ENCODE assay signal across 9 cellular contexts in genomic region chrX:44898411-44899221, GRCh38. TPM values are rescaled to one million over a fixed set of nuclear protein-coding genes. Genes with fewer than 3 reads are reported as not detected.
A peak's percentile ranks its signal among the peaks of the same experiment; 100 is the strongest.
DNase-seq lines count a peak whose midpoint lies in the region; ATAC-seq and TF ChIP-seq lines count a peak whose summit lies in the region.
"Had no signal": no experiment of that assay in that cellular context is flagged by ENCODE, and none has a peak within 500 bp of the region (broad histone marks: within the 10 kb centered on the region; RNA-seq: fewer than 3 reads in every experiment).

No MANE protein-coding gene starts in this region.

- peaks cover 5% of the 10 kb centered on the region for H3K9me3 Mint-ChIP-seq in activated CD4-positive, alpha-beta T cell treated with anti-CD3 and anti-CD28 coated beads for 36 hours (ENCODE audit: low read depth)
- peaks cover 20% of the 10 kb centered on the region for H3K9me3 Mint-ChIP-seq in activated naive CD4-positive, alpha-beta T cell treated with anti-CD3 and anti-CD28 coated beads, Interleukin-2, amount 10 ng/mL, durations not matched to agents 7 days and 5 days

- no peak overlapping the region for H3K9ac ChIP-seq in Karpas-422 (ENCODE audit: low read length)

- H3K27me3 Mint-ChIP-seq in activated CD4-positive, alpha-beta T cell treated with anti-CD3 and anti-CD28 coated beads for 36 hours = no peaks in the 10 kb centered on the region
- H3K27me3 Mint-ChIP-seq in activated naive CD4-positive, alpha-beta T cell treated with anti-CD3 and anti-CD28 coated beads, Interleukin-2, amount 10 ng/mL, durations not matched to agents 7 days and 5 days = no peaks in the 10 kb centered on the region

- H3K9me2 ChIP-seq in Karpas-422 (replicated peaks; ENCODE audit: insufficient read depth, low read length) = no peaks in the 10 kb centered on the region

- no peak for TF ChIP-seq CTCF in neutrophil (IDR thresholded peaks at IDR 0.05)
- no peak for TF ChIP-seq CTCF in ovary (IDR thresholded peaks at IDR 0.05)
- no peak for TF ChIP-seq CTCF in GM13977 (IDR thresholded peaks at IDR 0.05; ENCODE audit: extremely low read depth, insufficient read depth, missing control alignments)

- H3K4me2 ChIP-seq in Karpas-422 (ENCODE audit: low read depth, low read length, poor library complexity, severe bottlenecking) = peak overlapping the region; percentile 52

- H3K36me3 ChIP-seq in Karpas-422 (ENCODE audit: insufficient read depth, low read length) (no peaks in the 10 kb centered on the region), neutrophil (no peaks in the 10 kb centered on the region), ovary (no peaks in the 10 kb centered on the region)

- in situ Hi-C loops in GM13977 (cut with MboI; ENCODE audit: low pct_unique_long_range_greater_than_20kb, low sequenced_read_pairs, unreplicated experiment) = no loop called here

- H3K27ac ChIP-seq in Karpas-422 (ENCODE audit: low read length) = no peak overlapping the region
- H3K27ac ChIP-seq in neutrophil = peak overlapping the region; percentile 64
- no peak overlapping the region for H3K27ac ChIP-seq in ovary

- peak; percentile 16 for DNase-seq in activated CD4-positive, alpha-beta T cell treated with anti-CD3 and anti-CD28 coated beads for 36 hours
- DNase-seq in activated CD4-positive, alpha-beta T cell treated with anti-CD3 and anti-CD28 coated beads, Interleukin-2, amount 50 U/mL, for 4 hours = no peak
- peak; percentile 55 for DNase-seq in Karpas-422
- peak; percentile 20 for DNase-seq in activated naive CD4-positive, alpha-beta T cell treated with anti-CD3 and anti-CD28 coated beads, Interleukin-2, amount 10 ng/mL, durations not matched to agents 7 days and 5 days
- no peak for DNase-seq in ovary
- no peak for DNase-seq in GM13977 (ENCODE audit: low spot score)
- no peak for DNase-seq in islet precursor cell
- DNase-seq: kidney had no signal

- intact Hi-C loops in activated CD4-positive, alpha-beta T cell treated with anti-CD3 and anti-CD28 coated beads for 36 hours (cut with DNase I, micrococcal nuclease) = no loop called here
- intact Hi-C loops in ovary (cut with DNase I) = no loop called here

- no peak overlapping the region for H3K4me3 ChIP-seq in Karpas-422 (ENCODE audit: low read length)
- H3K4me3 ChIP-seq in neutrophil (ENCODE audit: low read depth in 1 of 2, low read length in 1 of 2) = no peak overlapping the region
- no peak overlapping the region for H3K4me3 ChIP-seq in ovary

- POLR2A ChIA-PET in activated CD4-positive, alpha-beta T cell treated with anti-CD3 and anti-CD28 coated beads for 36 hours (lab: Charles Lee) = interaction anchor here (1.4 kb wide), 1 partner anchor 22 kb away, joined by 5 read pairs; no protein-coding TSS in a partner anchor

- peak; percentile 42 for ATAC-seq in activated CD4-positive, alpha-beta T cell treated with anti-CD3 and anti-CD28 coated beads for 36 hours

- peaks cover 97% of the 10 kb centered on the region for H3K79me2 ChIP-seq in Karpas-422 (ENCODE audit: low read length)

- H3K4me3 Mint-ChIP-seq in activated CD4-positive, alpha-beta T cell treated with anti-CD3 and anti-CD28 coated beads for 36 hours = peak overlapping the region; percentile 15
- H3K4me3 Mint-ChIP-seq in activated naive CD4-positive, alpha-beta T cell treated with anti-CD3 and anti-CD28 coated beads, Interleukin-2, amount 10 ng/mL, durations not matched to agents 7 days and 5 days = no peak overlapping the region

- peaks cover 17% of the 10 kb centered on the region for H3K36me3 Mint-ChIP-seq in activated CD4-positive, alpha-beta T cell treated with anti-CD3 and anti-CD28 coated beads for 36 hours (ENCODE audit: low read depth)
- peaks cover 20% of the 10 kb centered on the region for H3K36me3 Mint-ChIP-seq in activated naive CD4-positive, alpha-beta T cell treated with anti-CD3 and anti-CD28 coated beads, Interleukin-2, amount 10 ng/mL, durations not matched to agents 7 days and 5 days

- peak overlapping the region; percentile 51 for H3K27ac Mint-ChIP-seq in activated CD4-positive, alpha-beta T cell treated with anti-CD3 and anti-CD28 coated beads for 36 hours
- H3K27ac Mint-ChIP-seq in activated naive CD4-positive, alpha-beta T cell treated with anti-CD3 and anti-CD28 coated beads, Interleukin-2, amount 10 ng/mL, durations not matched to agents 7 days and 5 days = peak overlapping the region; percentile 45

- H4K20me1 ChIP-seq in Karpas-422 (ENCODE audit: insufficient read depth, low read depth, low read length) = peaks cover 60% of the 10 kb centered on the region

- H3K4me1 Mint-ChIP-seq in activated CD4-positive, alpha-beta T cell treated with anti-CD3 and anti-CD28 coated beads for 36 hours = peaks cover 39% of the 10 kb centered on the region
- H3K4me1 Mint-ChIP-seq in activated naive CD4-positive, alpha-beta T cell treated with anti-CD3 and anti-CD28 coated beads, Interleukin-2, amount 10 ng/mL, durations not matched to agents 7 days and 5 days = peaks cover 35% of the 10 kb centered on the region

- H3K4me1 ChIP-seq in Karpas-422 (ENCODE audit: low read length) (peaks cover 57% of the 10 kb centered on the region), neutrophil (ENCODE audit: control insufficient read depth in 1 of 2, insufficient read depth in 1 of 2, low read depth in 1 of 2, low read length in 1 of 2) (peaks cover 30 to 31% of the 10 kb centered on the region in 2 experiments), ovary (ENCODE audit: insufficient read depth) (no peaks in the 10 kb centered on the region)

- H3K27me3 ChIP-seq in Karpas-422 (ENCODE audit: low read length) = no peaks in the 10 kb centered on the region
- no peaks in the 10 kb centered on the region for H3K27me3 ChIP-seq in neutrophil
- no peaks in the 10 kb centered on the region for H3K27me3 ChIP-seq in ovary

- H3K9me3 ChIP-seq in Karpas-422 (ENCODE audit: low read length) (no peaks in the 10 kb centered on the region), neutrophil (no peaks in the 10 kb centered on the region), ovary (no peaks in the 10 kb centered on the region)

- TF ChIP-seq POLR2A in ovary (IDR thresholded peaks at IDR 0.05) = no peak

- 83 to 94% (median 91%) methylated on average over 3 of the region's 3 CpGs for WGBS in ovary, 3 donors

- H2AFZ ChIP-seq in Karpas-422 (ENCODE audit: low read length) = no peak overlapping the region

- CTCF ChIA-PET in activated CD4-positive, alpha-beta T cell treated with anti-CD3 and anti-CD28 coated beads for 36 hours (lab: Charles Lee) = interaction anchor here (0.6 kb wide), 1 partner anchor 36 kb away, joined by 3 read pairs; no protein-coding TSS in a partner anchor
- CTCF ChIA-PET in activated naive CD4-positive, alpha-beta T cell treated with anti-CD3 and anti-CD28 coated beads, Interleukin-2, amount 10 ng/mL, durations not matched to agents 7 days and 5 days (lab: Charles Lee) = interaction anchor here (0.6 to 1.1 kb wide), 2 partner anchors 172 to 655 kb away, joined by 3 read pairs; no protein-coding TSS in a partner anchor

- no peak for TF ChIP-seq EP300 in ovary (IDR thresholded peaks at IDR 0.05)

RNA-seq across cellular contexts. Expression of gene KDM6A, which starts 25.6 kb away (rescaled TPM):
- 10 to 100 TPM; 18.9 to 24.2 TPM for total RNA-seq in activated CD4-positive, alpha-beta T cell treated with anti-CD3 and anti-CD28 coated beads for 36 hours
- 28.3 and 48.2 TPM in 2 replicates for total RNA-seq in Karpas-422 (2014; rRNA removed; shearing (Covaris generic); ENCODE audit: low replicate concordance)
- 10 to 100 TPM; 32.4 to 56.2 (median 42.9) TPM for total RNA-seq in ovary
- polyA plus RNA-seq in ovary = 10 to 100 TPM; 19.8 to 27.6 TPM

RNA-seq across cellular contexts. Expression of gene DUSP21, which starts 54.8 kb away (rescaled TPM):
- not detected for total RNA-seq in activated CD4-positive, alpha-beta T cell treated with anti-CD3 and anti-CD28 coated beads for 36 hours
- not detected in 2 replicates for total RNA-seq in Karpas-422 (2014; rRNA removed; shearing (Covaris generic); ENCODE audit: low replicate concordance)
- total RNA-seq in ovary = not detected
- polyA plus RNA-seq in ovary = not detected
- total RNA-seq: kidney had no signal

Comparison
In these comparisons a context has a peak if more than half of its experiments do, and no peak if none do; other contexts are left out.
1. DNase-seq: peak in activated CD4-positive, alpha-beta T cell treated with anti-CD3 and anti-CD28 coated beads for 36 hours (single experiment), Karpas-422 (single experiment) and activated naive CD4-positive, alpha-beta T cell treated with anti-CD3 and anti-CD28 coated beads, Interleukin-2, amount 10 ng/mL, durations not matched to agents 7 days and 5 days (single experiment); none in activated CD4-positive, alpha-beta T cell treated with anti-CD3 and anti-CD28 coated beads, Interleukin-2, amount 50 U/mL, for 4 hours (0 of 2), ovary (0 of 5), GM13977 (single experiment) and islet precursor cell (single experiment).